ENCODE assay signal across 8 cellular contexts in the genomic region with DNA sequence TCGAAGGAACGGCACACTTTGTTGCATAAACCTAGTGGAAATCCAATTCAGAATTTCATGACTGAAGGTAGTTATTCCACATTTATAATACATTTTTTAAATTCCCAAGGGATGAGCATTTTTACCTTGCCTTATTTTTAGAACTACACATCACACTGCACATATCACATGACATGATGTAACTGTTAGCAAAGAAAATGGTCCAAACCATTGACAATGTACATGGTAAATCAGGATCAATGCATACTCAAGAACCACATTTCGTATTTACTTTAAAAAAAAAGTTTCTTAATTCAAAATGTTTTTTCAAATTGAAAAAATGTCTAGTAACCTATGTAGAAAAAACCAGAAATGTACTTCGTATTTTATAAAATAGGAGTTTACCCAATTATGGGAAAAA. TPM values are rescaled to one million over a fixed set of nuclear protein-coding genes. Genes with fewer than 3 reads are reported as not detected.
A peak's percentile ranks its signal among the peaks of the same experiment; 100 is the strongest.
DNase-seq lines count a peak whose midpoint lies in the region; ATAC-seq and TF ChIP-seq lines count a peak whose summit lies in the region.

No MANE protein-coding gene starts in this region.

- peaks cover 73% of the 10 kb centered on the region for H4K20me1 ChIP-seq in BLaER1
- peaks cover 34% of the 10 kb centered on the region for H4K20me1 ChIP-seq in MM.1S (ENCODE audit: insufficient read depth, low read length)

- H3K36me3 ChIP-seq in BLaER1 (no peaks in the 10 kb centered on the region), MM.1S (replicated peaks; ENCODE audit: insufficient read depth, low read length) (no peaks in the 10 kb centered on the region)
- peaks cover 0 to 10% (median 0%) of the 10 kb centered on the region in 3 experiments for H3K36me3 ChIP-seq in naive thymus-derived CD4-positive, alpha-beta T cell (ENCODE audit: control insufficient read depth in 2 of 3, insufficient read depth in 3 of 3, low read length in 3 of 3)

- POLR2A ChIA-PET in naive thymus-derived CD4-positive, alpha-beta T cell (lab: Charles Lee): no interaction called here

- H3K79me2 ChIP-seq in MM.1S (ENCODE audit: low read length): peaks cover 75% of the 10 kb centered on the region

- H3K9me3 ChIP-seq in BLaER1 (no peaks in the 10 kb centered on the region), MM.1S (replicated peaks; ENCODE audit: insufficient read depth, low read length) (no peaks in the 10 kb centered on the region)
- no peaks in the 10 kb centered on the region for H3K9me3 ChIP-seq in naive thymus-derived CD4-positive, alpha-beta T cell (ENCODE audit: control insufficient read depth in 2 of 3, low read length in 3 of 3)

- H3K4me1 ChIP-seq in BLaER1: peaks cover 57% of the 10 kb centered on the region
- peaks cover 27% of the 10 kb centered on the region for H3K4me1 ChIP-seq in MM.1S (ENCODE audit: low read length)
- peaks cover 50 to 66% of the 10 kb centered on the region in 2 donors for H3K4me1 ChIP-seq in naive thymus-derived CD4-positive, alpha-beta T cell (ENCODE audit: control insufficient read depth in 2 of 2, insufficient read depth in 2 of 2, low read length in 2 of 2)

- peaks cover 50 to 71% (median 63%) of the 10 kb centered on the region in 7 donors for H3K4me1 Mint-ChIP-seq in naive thymus-derived CD4-positive, alpha-beta T cell

- no peak for ATAC-seq in naive thymus-derived CD4-positive, alpha-beta T cell
- ATAC-seq in GM21360 (IDR thresholded peaks at IDR 0.05; ENCODE audit: unreplicated experiment): no peak
- ATAC-seq in HG03342 (IDR thresholded peaks at IDR 0.05; ENCODE audit: unreplicated experiment): no peak

- intact Hi-C loops in naive thymus-derived CD4-positive, alpha-beta T cell (cut with micrococcal nuclease): loop anchor here (1.0 to 10.0 kb wide), 7 partner anchors 8 to 1342 kb away; partner anchors contain the start of genes MAP3K14 (in 2 of the 2), HEXIM1 (in 1 of the 2) and NPEPPS (in 1 of the 2)

- H3K36me3 Mint-ChIP-seq in naive thymus-derived CD4-positive, alpha-beta T cell: peaks cover 4 to 12% (median 5%) of the 10 kb centered on the region in 5 donors

- peak overlapping the region; percentile 56 for H3K9ac ChIP-seq in BLaER1
- H3K9ac ChIP-seq in MM.1S (ENCODE audit: low read length): peak overlapping the region; percentile 73; the same call in 1 of the 2 replicates

- H2AFZ ChIP-seq in MM.1S (ENCODE audit: low read length): no peak overlapping the region

- peak overlapping the region; percentile 90 for H3K4me2 ChIP-seq in BLaER1
- H3K4me2 ChIP-seq in MM.1S (ENCODE audit: low read depth, low read length): peak overlapping the region; percentile 66

- no peaks in the 10 kb centered on the region for H3K27me3 Mint-ChIP-seq in naive thymus-derived CD4-positive, alpha-beta T cell

- 0 out of 2 replicates have a peak overlapping the region, but pooled peaks have one; percentile 96 for H3K27ac ChIP-seq in BLaER1
- no peak overlapping the region for H3K27ac ChIP-seq in MM.1S (ENCODE audit: low read length)
- peak overlapping the region; percentile 40 to 99 for H3K27ac ChIP-seq in coronary artery
- peak overlapping the region; percentile 94 for H3K27ac ChIP-seq in naive thymus-derived CD4-positive, alpha-beta T cell (ENCODE audit: low read depth, low read length)

- DNase-seq in MM.1S: no peak
- no peak for DNase-seq in coronary artery (ENCODE audit: low spot score)
- DNase-seq in naive thymus-derived CD4-positive, alpha-beta T cell: no peak
- DNase-seq in NCI-H510A (lab: John Stamatoyannopoulos, UW): no peak
- no peak for DNase-seq in SKM-1 (lab: John Stamatoyannopoulos, UW; ENCODE audit: unreplicated experiment)

- H3K4me3 ChIP-seq in BLaER1 (peak overlapping the region; percentile 91), MM.1S (ENCODE audit: low read length) (peak overlapping the region; percentile 75), coronary artery (peak overlapping the region; percentile 97)
- H3K4me3 ChIP-seq in naive thymus-derived CD4-positive, alpha-beta T cell (ENCODE audit: low read length): peak overlapping the region; percentile 90

- H3F3A ChIP-seq in MM.1S (ENCODE audit: insufficient read depth, low read length): peaks cover 25% of the 10 kb centered on the region

- H3K27me3 ChIP-seq in BLaER1: no peaks in the 10 kb centered on the region
- no peaks in the 10 kb centered on the region for H3K27me3 ChIP-seq in MM.1S (replicated peaks; ENCODE audit: insufficient read depth, low read length)
- H3K27me3 ChIP-seq in naive thymus-derived CD4-positive, alpha-beta T cell (ENCODE audit: control insufficient read depth in 2 of 2, insufficient read depth in 2 of 2, low read length in 2 of 2): no peaks in the 10 kb centered on the region

- peak overlapping the region; percentile 75 to 100 (median 98) for H3K4me3 Mint-ChIP-seq in naive thymus-derived CD4-positive, alpha-beta T cell

- TF ChIP-seq CTCF in MM.1S (IDR thresholded peaks at IDR 0.05; ENCODE audit: low read length) (no peak), coronary artery (IDR thresholded peaks at IDR 0.05) (no peak)

- H3K9me3 Mint-ChIP-seq in naive thymus-derived CD4-positive, alpha-beta T cell: peaks cover 0 to 5% (median 0%) of the 10 kb centered on the region in 11 donors

- peak overlapping the region; percentile 72 to 100 (median 89) for H3K27ac Mint-ChIP-seq in naive thymus-derived CD4-positive, alpha-beta T cell

- H3K9me2 ChIP-seq in MM.1S (replicated peaks; ENCODE audit: insufficient read depth, low read length): no peaks in the 10 kb centered on the region

- CTCF ChIA-PET in naive thymus-derived CD4-positive, alpha-beta T cell (lab: Charles Lee): no interaction called here

RNA-seq across cellular contexts. Expression of gene KANSL1, which starts 2.5 kb away (rescaled TPM):
- total RNA-seq in naive thymus-derived CD4-positive, alpha-beta T cell: 100 to 1,000 TPM; 121 to 230 (median 202) TPM
- polyA plus RNA-seq in naive thymus-derived CD4-positive, alpha-beta T cell: 10 to 100 TPM; 17.4 to 24.0 TPM
